ENCODE assay signal across 1 cellular context in the genomic region with DNA sequence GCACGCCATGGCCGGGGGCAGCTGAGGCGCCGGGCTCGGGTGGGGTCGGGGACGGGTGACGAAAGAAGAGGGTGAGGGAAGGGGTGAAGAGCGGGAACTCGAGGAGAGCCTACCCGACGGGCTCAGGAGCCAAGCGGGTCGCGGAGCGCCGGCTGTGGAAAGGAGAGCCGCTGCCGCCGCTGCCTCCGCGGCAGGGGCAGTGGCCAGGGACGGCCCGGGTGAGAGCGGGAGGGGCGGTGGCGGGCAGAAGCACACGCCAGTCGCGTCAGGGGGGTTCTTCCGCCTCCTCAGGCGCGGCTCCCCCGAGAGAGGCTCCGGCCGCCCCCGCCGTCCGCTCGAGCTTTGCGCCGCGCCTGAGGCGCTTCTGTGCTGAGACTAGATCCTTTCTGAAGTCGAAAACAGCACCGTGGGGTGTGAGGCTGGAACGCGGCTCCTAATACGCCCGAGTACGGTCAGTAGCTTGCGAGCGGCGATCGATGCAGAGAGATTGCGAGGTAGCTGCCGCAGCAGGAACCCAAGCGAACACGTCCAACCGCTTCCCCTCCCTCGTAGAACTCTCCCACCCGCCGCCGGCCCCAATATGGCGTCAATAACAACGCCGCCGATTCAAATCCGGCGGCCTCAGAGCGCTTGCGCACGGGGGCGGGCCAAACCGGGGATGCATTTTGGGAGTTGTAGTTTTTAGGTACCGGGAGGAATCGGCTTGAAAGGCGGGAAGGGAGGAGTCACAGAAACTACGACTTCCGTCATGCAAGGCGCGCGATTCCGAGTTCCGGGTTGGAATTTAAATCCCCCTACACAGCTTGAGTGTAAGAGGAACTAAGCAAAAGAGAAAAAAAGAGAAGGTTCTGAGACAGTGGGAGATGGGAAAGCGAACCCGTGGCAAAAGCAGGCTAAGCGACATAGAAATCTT.
TF ChIP-seq lines count a peak whose summit lies in the region.

A gene (minus strand): TSS at position 558 of the 913 bp plus-strand sequence. CDS start 549 bp downstream, at position 9.

TF ChIP-seq in K562, 482 proteins besides CTCF, POLR2A, EP300 and RAD21 (continued from another document and continues in another):
- TF ChIP-seq, protein P1, sequence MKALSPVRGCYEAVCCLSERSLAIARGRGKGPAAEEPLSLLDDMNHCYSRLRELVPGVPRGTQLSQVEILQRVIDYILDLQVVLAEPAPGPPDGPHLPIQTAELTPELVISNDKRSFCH (CRISPR knock-in tag; IDR thresholded peaks at IDR 0.05), result no peak
- TF ChIP-seq, protein P1 (tag; IDR thresholded peaks at IDR 0.05), result 0 out of 2 replicates have a peak, but pooled peaks have one; percentile 41
- TF ChIP-seq ZNF57 (CRISPR knock-in tag; IDR thresholded peaks at IDR 0.05), result no peak
- TF ChIP-seq ZNF347 (CRISPR knock-in tag; IDR thresholded peaks at IDR 0.05; ENCODE audit: low read depth), result no peak
- TF ChIP-seq KDM5B (IDR thresholded peaks at IDR 0.05; ENCODE audit: insufficient replicate concordance, low read depth, low read length), result peak; percentile 96
- TF ChIP-seq, protein P2, sequence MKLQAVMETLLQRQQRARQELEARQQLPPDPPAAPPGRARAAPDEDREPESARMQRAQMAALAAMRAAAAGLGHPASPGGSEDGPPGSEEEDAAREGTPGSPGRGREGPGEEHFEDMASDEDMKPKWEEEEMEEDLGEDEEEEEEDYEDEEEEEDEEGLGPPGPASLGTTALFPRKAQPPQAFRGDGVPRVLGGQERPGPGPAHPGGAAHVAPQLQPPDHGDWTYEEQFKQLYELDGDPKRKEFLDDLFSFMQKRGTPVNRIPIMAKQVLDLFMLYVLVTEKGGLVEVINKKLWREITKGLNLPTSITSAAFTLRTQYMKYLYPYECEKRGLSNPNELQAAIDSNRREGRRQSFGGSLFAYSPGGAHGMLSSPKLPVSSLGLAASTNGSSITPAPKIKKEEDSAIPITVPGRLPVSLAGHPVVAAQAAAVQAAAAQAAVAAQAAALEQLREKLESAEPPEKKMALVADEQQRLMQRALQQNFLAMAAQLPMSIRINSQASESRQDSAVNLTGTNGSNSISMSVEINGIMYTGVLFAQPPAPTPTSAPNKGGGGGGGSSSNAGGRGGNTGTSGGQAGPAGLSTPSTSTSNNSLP (IDR thresholded peaks at IDR 0.05; ENCODE audit: borderline replicate concordance, low read depth, low read length), result no peak
- TF ChIP-seq ZNF507 (tag; conservative IDR thresholded peaks at IDR 0.05), result no peak
- TF ChIP-seq CREM (IDR thresholded peaks at IDR 0.05; ENCODE audit: low read depth), result peak; percentile 52
- TF ChIP-seq SNIP1 (IDR thresholded peaks at IDR 0.05; ENCODE audit: low read depth), result no peak
- no peak for TF ChIP-seq SMARCA4 (IDR thresholded peaks at IDR 0.05)
- peak; percentile 67 to 95 (median 93) for TF ChIP-seq YY1 (IDR thresholded peaks at IDR 0.05; ENCODE audit: borderline replicate concordance in 1 of 3, control insufficient read depth in 1 of 3, extremely low read depth in 1 of 3, insufficient read depth in 3 of 3, insufficient read length in 1 of 3, insufficient replicate concordance in 2 of 3, low read depth in 1 of 3, low read length in 2 of 3)
- TF ChIP-seq TFAM (CRISPR knock-in tag; conservative IDR thresholded peaks at IDR 0.05), result no peak
- TF ChIP-seq ZNF146 (CRISPR knock-in tag; IDR thresholded peaks at IDR 0.05; ENCODE audit: unreplicated experiment), result no peak
- TF ChIP-seq, protein P3, sequence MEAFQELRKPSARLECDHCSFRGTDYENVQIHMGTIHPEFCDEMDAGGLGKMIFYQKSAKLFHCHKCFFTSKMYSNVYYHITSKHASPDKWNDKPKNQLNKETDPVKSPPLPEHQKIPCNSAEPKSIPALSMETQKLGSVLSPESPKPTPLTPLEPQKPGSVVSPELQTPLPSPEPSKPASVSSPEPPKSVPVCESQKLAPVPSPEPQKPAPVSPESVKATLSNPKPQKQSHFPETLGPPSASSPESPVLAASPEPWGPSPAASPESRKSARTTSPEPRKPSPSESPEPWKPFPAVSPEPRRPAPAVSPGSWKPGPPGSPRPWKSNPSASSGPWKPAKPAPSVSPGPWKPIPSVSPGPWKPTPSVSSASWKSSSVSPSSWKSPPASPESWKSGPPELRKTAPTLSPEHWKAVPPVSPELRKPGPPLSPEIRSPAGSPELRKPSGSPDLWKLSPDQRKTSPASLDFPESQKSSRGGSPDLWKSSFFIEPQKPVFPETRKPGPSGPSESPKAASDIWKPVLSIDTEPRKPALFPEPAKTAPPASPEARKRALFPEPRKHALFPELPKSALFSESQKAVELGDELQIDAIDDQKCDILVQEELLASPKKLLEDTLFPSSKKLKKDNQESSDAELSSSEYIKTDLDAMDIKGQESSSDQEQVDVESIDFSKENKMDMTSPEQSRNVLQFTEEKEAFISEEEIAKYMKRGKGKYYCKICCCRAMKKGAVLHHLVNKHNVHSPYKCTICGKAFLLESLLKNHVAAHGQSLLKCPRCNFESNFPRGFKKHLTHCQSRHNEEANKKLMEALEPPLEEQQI (IDR thresholded peaks at IDR 0.05), result no peak
- TF ChIP-seq SPI1 (IDR thresholded peaks at IDR 0.05; ENCODE audit: borderline replicate concordance, low read depth, low read length), result no peak
- TF ChIP-seq ZNF143 (CRISPR knock-in tag; IDR thresholded peaks at IDR 0.05), result peak; percentile 95
- TF ChIP-seq NFATC3 (IDR thresholded peaks at IDR 0.05), result peak; percentile 45; the same call in 1 of the 2 replicates
- TF ChIP-seq MYBL2 (IDR thresholded peaks at IDR 0.05; ENCODE audit: low read depth), result peak; percentile 95
- no peak for TF ChIP-seq MYBL2 (CRISPR knock-in tag; IDR thresholded peaks at IDR 0.05; ENCODE audit: borderline replicate concordance)
- TF ChIP-seq ZNF408 (CRISPR knock-in tag; IDR thresholded peaks at IDR 0.05; ENCODE audit: low read depth), result no peak
- no peak for TF ChIP-seq U2AF1 (optimal IDR thresholded peaks at IDR 0.05; ENCODE audit: low read depth, low read length)
- TF ChIP-seq, protein P4, sequence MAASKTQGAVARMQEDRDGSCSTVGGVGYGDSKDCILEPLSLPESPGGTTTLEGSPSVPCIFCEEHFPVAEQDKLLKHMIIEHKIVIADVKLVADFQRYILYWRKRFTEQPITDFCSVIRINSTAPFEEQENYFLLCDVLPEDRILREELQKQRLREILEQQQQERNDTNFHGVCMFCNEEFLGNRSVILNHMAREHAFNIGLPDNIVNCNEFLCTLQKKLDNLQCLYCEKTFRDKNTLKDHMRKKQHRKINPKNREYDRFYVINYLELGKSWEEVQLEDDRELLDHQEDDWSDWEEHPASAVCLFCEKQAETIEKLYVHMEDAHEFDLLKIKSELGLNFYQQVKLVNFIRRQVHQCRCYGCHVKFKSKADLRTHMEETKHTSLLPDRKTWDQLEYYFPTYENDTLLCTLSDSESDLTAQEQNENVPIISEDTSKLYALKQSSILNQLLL (CRISPR knock-in tag; IDR thresholded peaks at IDR 0.05; ENCODE audit: borderline replicate concordance), result no peak
- no peak for TF ChIP-seq CBFB (CRISPR knock-in tag; IDR thresholded peaks at IDR 0.05)
- peak; percentile 96 for TF ChIP-seq EP400 (IDR thresholded peaks at IDR 0.05)
- TF ChIP-seq GABPB2 (CRISPR knock-in tag; conservative IDR thresholded peaks at IDR 0.05), result no peak
- peak; percentile 64 for TF ChIP-seq PCBP2 (IDR thresholded peaks at IDR 0.05; ENCODE audit: low read depth, low read length, poor library complexity, severe bottlenecking)
- peak; percentile 92 to 94 for TF ChIP-seq FOXK2 (conservative IDR thresholded peaks at IDR 0.05 in 1 of 2, IDR thresholded peaks at IDR 0.05 in 1 of 2; ENCODE audit: low read depth in 2 of 2)
- TF ChIP-seq NR4A1 (CRISPR knock-in tag; IDR thresholded peaks at IDR 0.05), result no peak
- TF ChIP-seq NR4A1 (tag; IDR thresholded peaks at IDR 0.05), result no peak
- no peak; the same call in 1 of the 2 replicates for TF ChIP-seq DIDO1 (tag; IDR thresholded peaks at IDR 0.05; ENCODE audit: low read depth)
- no peak for TF ChIP-seq RFX7 (CRISPR knock-in tag; IDR thresholded peaks at IDR 0.05)
- no peak for TF ChIP-seq ZNF174 (CRISPR knock-in tag; IDR thresholded peaks at IDR 0.05)
- TF ChIP-seq FOXJ2 (tag; IDR thresholded peaks at IDR 0.05), result no peak
- 0 out of 2 replicates have a peak, but pooled peaks have one; percentile 39 for TF ChIP-seq SRSF3 (IDR thresholded peaks at IDR 0.05; ENCODE audit: insufficient read depth, low read length)
- no peak for TF ChIP-seq ZFPM2 (CRISPR knock-in tag; IDR thresholded peaks at IDR 0.05)
- no peak for TF ChIP-seq NCOA4 (IDR thresholded peaks at IDR 0.05; ENCODE audit: partially characterized antibody)
- TF ChIP-seq CBFA2T3 (IDR thresholded peaks at IDR 0.05), result no peak
- TF ChIP-seq BRCA1 (IDR thresholded peaks at IDR 0.05), result no peak
- TF ChIP-seq BRCA1 (CRISPR knock-in tag; IDR thresholded peaks at IDR 0.05), result no peak; the same call in 1 of the 2 replicates
- TF ChIP-seq MTA2 (IDR thresholded peaks at IDR 0.05; ENCODE audit: low read depth), result no peak
- TF ChIP-seq ZNF224 (CRISPR knock-in tag; IDR thresholded peaks at IDR 0.05), result no peak
- no peak for TF ChIP-seq KLF1 (tag; IDR thresholded peaks at IDR 0.05)
- no peak for TF ChIP-seq RBM15 (IDR thresholded peaks at IDR 0.05; ENCODE audit: insufficient read depth, low read length)
- 0 out of 2 replicates have a peak, but pooled peaks have one; percentile 78 for TF ChIP-seq TGIF2 (CRISPR knock-in tag; IDR thresholded peaks at IDR 0.05)
- TF ChIP-seq ESRRA (IDR thresholded peaks at IDR 0.05; ENCODE audit: borderline replicate concordance, low read depth), result no peak
- TF ChIP-seq, protein P5, sequence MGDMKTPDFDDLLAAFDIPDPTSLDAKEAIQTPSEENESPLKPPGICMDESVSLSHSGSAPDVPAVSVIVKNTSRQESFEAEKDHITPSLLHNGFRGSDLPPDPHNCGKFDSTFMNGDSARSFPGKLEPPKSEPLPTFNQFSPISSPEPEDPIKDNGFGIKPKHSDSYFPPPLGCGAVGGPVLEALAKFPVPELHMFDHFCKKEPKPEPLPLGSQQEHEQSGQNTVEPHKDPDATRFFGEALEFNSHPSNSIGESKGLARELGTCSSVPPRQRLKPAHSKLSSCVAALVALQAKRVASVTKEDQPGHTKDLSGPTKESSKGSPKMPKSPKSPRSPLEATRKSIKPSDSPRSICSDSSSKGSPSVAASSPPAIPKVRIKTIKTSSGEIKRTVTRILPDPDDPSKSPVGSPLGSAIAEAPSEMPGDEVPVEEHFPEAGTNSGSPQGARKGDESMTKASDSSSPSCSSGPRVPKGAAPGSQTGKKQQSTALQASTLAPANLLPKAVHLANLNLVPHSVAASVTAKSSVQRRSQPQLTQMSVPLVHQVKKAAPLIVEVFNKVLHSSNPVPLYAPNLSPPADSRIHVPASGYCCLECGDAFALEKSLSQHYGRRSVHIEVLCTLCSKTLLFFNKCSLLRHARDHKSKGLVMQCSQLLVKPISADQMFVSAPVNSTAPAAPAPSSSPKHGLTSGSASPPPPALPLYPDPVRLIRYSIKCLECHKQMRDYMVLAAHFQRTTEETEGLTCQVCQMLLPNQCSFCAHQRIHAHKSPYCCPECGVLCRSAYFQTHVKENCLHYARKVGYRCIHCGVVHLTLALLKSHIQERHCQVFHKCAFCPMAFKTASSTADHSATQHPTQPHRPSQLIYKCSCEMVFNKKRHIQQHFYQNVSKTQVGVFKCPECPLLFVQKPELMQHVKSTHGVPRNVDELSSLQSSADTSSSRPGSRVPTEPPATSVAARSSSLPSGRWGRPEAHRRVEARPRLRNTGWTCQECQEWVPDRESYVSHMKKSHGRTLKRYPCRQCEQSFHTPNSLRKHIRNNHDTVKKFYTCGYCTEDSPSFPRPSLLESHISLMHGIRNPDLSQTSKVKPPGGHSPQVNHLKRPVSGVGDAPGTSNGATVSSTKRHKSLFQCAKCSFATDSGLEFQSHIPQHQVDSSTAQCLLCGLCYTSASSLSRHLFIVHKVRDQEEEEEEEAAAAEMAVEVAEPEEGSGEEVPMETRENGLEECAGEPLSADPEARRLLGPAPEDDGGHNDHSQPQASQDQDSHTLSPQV (IDR thresholded peaks at IDR 0.05), result peak; percentile 84
- TF ChIP-seq MCM3 (IDR thresholded peaks at IDR 0.05), result no peak
- no peak for TF ChIP-seq ZNF764 (CRISPR knock-in tag; IDR thresholded peaks at IDR 0.05; ENCODE audit: low read depth)
- TF ChIP-seq MYNN (IDR thresholded peaks at IDR 0.05), result no peak
- TF ChIP-seq MYNN (CRISPR knock-in tag; IDR thresholded peaks at IDR 0.05), result no peak
- TF ChIP-seq POLR2G (IDR thresholded peaks at IDR 0.05; ENCODE audit: low read depth, low read length), result peak; percentile 94
- no peak for TF ChIP-seq MCM7 (IDR thresholded peaks at IDR 0.05)
- no peak for TF ChIP-seq FOSL1 (tag; conservative IDR thresholded peaks at IDR 0.05)
- TF ChIP-seq, protein P6, sequence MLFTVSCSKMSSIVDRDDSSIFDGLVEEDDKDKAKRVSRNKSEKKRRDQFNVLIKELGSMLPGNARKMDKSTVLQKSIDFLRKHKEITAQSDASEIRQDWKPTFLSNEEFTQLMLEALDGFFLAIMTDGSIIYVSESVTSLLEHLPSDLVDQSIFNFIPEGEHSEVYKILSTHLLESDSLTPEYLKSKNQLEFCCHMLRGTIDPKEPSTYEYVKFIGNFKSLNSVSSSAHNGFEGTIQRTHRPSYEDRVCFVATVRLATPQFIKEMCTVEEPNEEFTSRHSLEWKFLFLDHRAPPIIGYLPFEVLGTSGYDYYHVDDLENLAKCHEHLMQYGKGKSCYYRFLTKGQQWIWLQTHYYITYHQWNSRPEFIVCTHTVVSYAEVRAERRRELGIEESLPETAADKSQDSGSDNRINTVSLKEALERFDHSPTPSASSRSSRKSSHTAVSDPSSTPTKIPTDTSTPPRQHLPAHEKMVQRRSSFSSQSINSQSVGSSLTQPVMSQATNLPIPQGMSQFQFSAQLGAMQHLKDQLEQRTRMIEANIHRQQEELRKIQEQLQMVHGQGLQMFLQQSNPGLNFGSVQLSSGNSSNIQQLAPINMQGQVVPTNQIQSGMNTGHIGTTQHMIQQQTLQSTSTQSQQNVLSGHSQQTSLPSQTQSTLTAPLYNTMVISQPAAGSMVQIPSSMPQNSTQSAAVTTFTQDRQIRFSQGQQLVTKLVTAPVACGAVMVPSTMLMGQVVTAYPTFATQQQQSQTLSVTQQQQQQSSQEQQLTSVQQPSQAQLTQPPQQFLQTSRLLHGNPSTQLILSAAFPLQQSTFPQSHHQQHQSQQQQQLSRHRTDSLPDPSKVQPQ (CRISPR knock-in tag; IDR thresholded peaks at IDR 0.05; ENCODE audit: borderline replicate concordance), result no peak
- TF ChIP-seq, protein P7, sequence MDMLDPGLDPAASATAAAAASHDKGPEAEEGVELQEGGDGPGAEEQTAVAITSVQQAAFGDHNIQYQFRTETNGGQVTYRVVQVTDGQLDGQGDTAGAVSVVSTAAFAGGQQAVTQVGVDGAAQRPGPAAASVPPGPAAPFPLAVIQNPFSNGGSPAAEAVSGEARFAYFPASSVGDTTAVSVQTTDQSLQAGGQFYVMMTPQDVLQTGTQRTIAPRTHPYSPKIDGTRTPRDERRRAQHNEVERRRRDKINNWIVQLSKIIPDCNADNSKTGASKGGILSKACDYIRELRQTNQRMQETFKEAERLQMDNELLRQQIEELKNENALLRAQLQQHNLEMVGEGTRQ (CRISPR knock-in tag; IDR thresholded peaks at IDR 0.05), result no peak
- TF ChIP-seq ADNP (tag; IDR thresholded peaks at IDR 0.05), result no peak
- no peak for TF ChIP-seq ZNF79 (CRISPR knock-in tag; IDR thresholded peaks at IDR 0.05; ENCODE audit: low read depth)
- no peak for TF ChIP-seq IFI16 (CRISPR knock-in tag; IDR thresholded peaks at IDR 0.05)
